23 cellular contexts compared by ENCODE assay signal in genomic region chr15:28899061-28899738, GRCh38. TPM values are rescaled to one million over a fixed set of nuclear protein-coding genes. Genes with fewer than 3 reads are reported as not detected.
DNase-seq lines count a peak whose midpoint lies in the region; ATAC-seq and TF ChIP-seq lines count a peak whose summit lies in the region.
"Had no signal": no experiment of that assay in that cellular context is flagged by ENCODE, and none has a peak within 500 bp of the region (broad histone marks: within the 10 kb centered on the region; RNA-seq: fewer than 3 reads in every experiment).

No MANE protein-coding gene starts in this region.

- no peak for TF ChIP-seq EP300 in gastroesophageal sphincter (IDR thresholded peaks at IDR 0.05)

- H3K4me3 Mint-ChIP-seq in activated T-cell treated with anti-CD3 and anti-CD28 coated beads, Interleukin-2, amount 50 U/mL, for 72 hours, result no peak overlapping the region
- no peak overlapping the region for H3K4me3 Mint-ChIP-seq in brain

- H3K27me3 Mint-ChIP-seq in activated T-cell treated with anti-CD3 and anti-CD28 coated beads, Interleukin-2, amount 50 U/mL, for 72 hours (ENCODE audit: low read depth), result no peaks in the 10 kb centered on the region
- no peaks in the 10 kb centered on the region for H3K27me3 Mint-ChIP-seq in brain

- H3K36me3 ChIP-seq in lower lobe of right lung (no peaks in the 10 kb centered on the region), spleen (no peaks in the 10 kb centered on the region), gastroesophageal sphincter (no peaks in the 10 kb centered on the region)

- H3K27ac ChIP-seq in lower lobe of right lung, result no peak overlapping the region
- no peak overlapping the region for H3K27ac ChIP-seq in spleen
- no peak overlapping the region for H3K27ac ChIP-seq in gastroesophageal sphincter
- H3K27ac ChIP-seq: GM23248, PC-9 had no signal

- H3K27ac Mint-ChIP-seq in activated T-cell treated with anti-CD3 and anti-CD28 coated beads, Interleukin-2, amount 50 U/mL, for 72 hours, result peak overlapping the region; percentile 14
- peak overlapping the region in 3 of 5 experiments; percentile 35 to 65 (median 49) for H3K27ac Mint-ChIP-seq in brain

- 77 to 88% (median 85%) methylated on average over 23 to 24 of the region's 24 CpGs for WGBS in spleen, 5 donors
- WGBS in gastroesophageal sphincter (ENCODE audit: low coverage in 1 of 2), 2 donors, result 90 to 93% methylated on average over 8 to 14 of the region's 24 CpGs

- H3K4me1 Mint-ChIP-seq in activated T-cell treated with anti-CD3 and anti-CD28 coated beads, Interleukin-2, amount 50 U/mL, for 72 hours (ENCODE audit: low read depth), result peaks cover 61% of the 10 kb centered on the region
- H3K4me1 Mint-ChIP-seq in brain, result peaks cover 67% of the 10 kb centered on the region

- intact Hi-C loops in lower lobe of right lung (cut with DNase I) (no loop called here), spleen (cut with DNase I; ENCODE audit: low total_unique reads) (no loop called here)

- TF ChIP-seq CTCF in brain (conservative IDR thresholded peaks at IDR 0.05) (no peak), lower lobe of right lung (IDR thresholded peaks at IDR 0.05) (no peak), spleen (IDR thresholded peaks at IDR 0.05 in 8 of 11, conservative IDR thresholded peaks at IDR 0.05 in 3 of 11) (no peak), gastroesophageal sphincter (IDR thresholded peaks at IDR 0.05) (no peak)

- no peak for TF ChIP-seq POLR2A in spleen (IDR thresholded peaks at IDR 0.05)
- no peak for TF ChIP-seq POLR2A in gastroesophageal sphincter (IDR thresholded peaks at IDR 0.05)

- no peak overlapping the region for H3K4me3 ChIP-seq in lower lobe of right lung
- no peak overlapping the region for H3K4me3 ChIP-seq in spleen
- H3K4me3 ChIP-seq in gastroesophageal sphincter, result no peak overlapping the region
- H3K4me3 ChIP-seq: GM12878, GM23248, PC-9 had no signal

- no peaks in the 10 kb centered on the region for H3K9me3 Mint-ChIP-seq in activated T-cell treated with anti-CD3 and anti-CD28 coated beads, Interleukin-2, amount 50 U/mL, for 72 hours
- H3K9me3 Mint-ChIP-seq in brain, result peaks cover 3 to 19% (median 9%) of the 10 kb centered on the region in 5 experiments

- no peak for ATAC-seq in activated T-cell treated with anti-CD3 and anti-CD28 coated beads, Interleukin-2, amount 50 U/mL, for 72 hours (replicated peaks in 1 of 2)
- ATAC-seq in lower lobe of right lung (no peak), gastroesophageal sphincter (no peak)
- ATAC-seq: GM12878 had no signal

- H3K4me1 ChIP-seq in lower lobe of right lung, result no peaks in the 10 kb centered on the region
- peaks cover 0 to 20% (median 5%) of the 10 kb centered on the region in 6 donors for H3K4me1 ChIP-seq in spleen
- no peaks in the 10 kb centered on the region for H3K4me1 ChIP-seq in gastroesophageal sphincter

- H3K27me3 ChIP-seq in lower lobe of right lung (ENCODE audit: low read depth) (no peaks in the 10 kb centered on the region), spleen (replicated peaks in 1 of 7) (peaks cover 0 to 6% (median 0%) of the 10 kb centered on the region in 7 donors), gastroesophageal sphincter (peaks cover 9% of the 10 kb centered on the region)

- H3K9me3 ChIP-seq in lower lobe of right lung (no peaks in the 10 kb centered on the region), spleen (no peaks in the 10 kb centered on the region), gastroesophageal sphincter (no peaks in the 10 kb centered on the region)

- no peak for DNase-seq in activated T-cell treated with anti-CD3 and anti-CD28 coated beads, Interleukin-2, amount 50 U/mL, for 72 hours
- DNase-seq in activated T-cell treated with anti-CD3 and anti-CD28 coated beads, Interleukin-2, amount 50 U/mL, for 48 hours, result no peak
- DNase-seq in lower lobe of right lung (peak; percentile 19), spleen (peak; percentile 78), iPS-NIHi7 (ENCODE audit: extremely low spot score) (no peak)
- no peak for DNase-seq in activated naive CD4-positive, alpha-beta T cell treated with Interleukin-2 at 50 U/mL for 16 hours
- DNase-seq: 8988T, DND-41, GDM1, GM23248, KG1, NCI-H1048, NCI-H1436 treated with DMSO at 0.1 percent for 48 hours, NCI-H2029 treated with DMSO at 0.1 percent for 48 hours, NCI-H2171 treated with DMSO at 0.1 percent for 48 hours, NCI-H510A treated with DMSO at 0.1 percent for 48 hours, NCI-H82, PC-9 had no signal

- H3K36me3 Mint-ChIP-seq in activated T-cell treated with anti-CD3 and anti-CD28 coated beads, Interleukin-2, amount 50 U/mL, for 72 hours (ENCODE audit: insufficient read depth in 2 of 2), result no peaks in the 10 kb centered on the region
- peaks cover 47% of the 10 kb centered on the region for H3K36me3 Mint-ChIP-seq in brain

RNA-seq across cellular contexts. Expression of gene APBA2, which starts 13.4 kb away (rescaled TPM):
- total RNA-seq in activated T-cell treated with anti-CD3 and anti-CD28 coated beads, Interleukin-2, amount 50 U/mL, for 72 hours, result 1 to 10 TPM; 9.1 to 9.8 TPM
- polyA plus RNA-seq in brain (ENCODE audit: insufficient read depth, low read depth, low replicate concordance) (86.7 TPM), spleen (1 to 10 TPM; 5.8 to 6.6 (median 6.4) TPM)
- total RNA-seq in lower lobe of right lung (3.8 TPM), spleen (10 to 100 TPM; 15.5 to 33.8 (median 19.2) TPM), gastroesophageal sphincter (10 to 100 TPM in 1 of 4 donors, 1 to 10 TPM in 3; 3.1 to 14.9 (median 4.2) TPM)
- total RNA-seq: PC-9 had no signal

RNA-seq across cellular contexts. Expression of gene GOLGA6L7, which starts 50.8 kb away (rescaled TPM):
- total RNA-seq in activated T-cell treated with anti-CD3 and anti-CD28 coated beads, Interleukin-2, amount 50 U/mL, for 72 hours, result not detected
- polyA plus RNA-seq in brain (ENCODE audit: insufficient read depth, low read depth, low replicate concordance) (not detected), spleen (not detected)
- total RNA-seq in lower lobe of right lung (not detected), spleen (not detected), gastroesophageal sphincter (not detected)
- total RNA-seq: GM12878, GM23248, M059J, PC-9 had no signal
- polyA plus RNA-seq: BJ, GM12878, GM23248 had no signal

Comparison
In these comparisons a context has a peak if more than half of its experiments do, and no peak if none do; other contexts are left out.
1. DNase-seq: peak in lower lobe of right lung (single experiment) and spleen (single experiment); none in activated T-cell treated with anti-CD3 and anti-CD28 coated beads, Interleukin-2, amount 50 U/mL, for 72 hours (0 of 2), activated T-cell treated with anti-CD3 and anti-CD28 coated beads, Interleukin-2, amount 50 U/mL, for 48 hours (0 of 2), iPS-NIHi7 (single experiment) and activated naive CD4-positive, alpha-beta T cell treated with Interleukin-2 at 50 U/mL for 16 hours (single experiment).